Comparison of ENCODE assay signal across 1 cellular context in the genomic region with DNA sequence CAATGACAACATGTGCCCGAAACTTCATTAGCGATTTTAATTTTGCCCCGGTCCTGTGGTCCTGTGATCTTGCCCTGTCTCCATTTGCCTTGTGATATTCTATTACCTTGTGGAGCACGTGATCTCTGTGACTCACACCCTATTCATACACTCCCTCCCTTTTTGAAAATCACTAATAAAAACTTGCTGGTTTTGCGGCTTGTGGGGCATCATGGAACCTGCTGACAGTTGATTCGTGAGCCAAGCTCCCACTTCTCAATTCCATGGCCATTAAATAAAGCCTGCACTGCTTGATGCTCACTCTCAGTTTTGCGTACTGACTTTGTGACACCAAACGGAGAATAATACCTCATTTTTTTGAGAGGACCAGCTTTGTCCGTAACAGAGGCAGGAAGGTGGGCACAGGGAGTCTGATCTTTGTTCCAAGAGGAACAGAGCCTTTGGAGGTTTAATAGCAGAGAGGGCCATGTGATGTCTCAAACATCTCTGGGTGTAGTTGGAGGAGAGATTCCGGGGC.
TF ChIP-seq lines count a peak whose summit lies in the region.

No MANE protein-coding gene starts in this region.

TF ChIP-seq in K562, 482 proteins besides CTCF, POLR2A, EP300 and RAD21 (continued from another document and continues in another):
- TF ChIP-seq, protein P1, sequence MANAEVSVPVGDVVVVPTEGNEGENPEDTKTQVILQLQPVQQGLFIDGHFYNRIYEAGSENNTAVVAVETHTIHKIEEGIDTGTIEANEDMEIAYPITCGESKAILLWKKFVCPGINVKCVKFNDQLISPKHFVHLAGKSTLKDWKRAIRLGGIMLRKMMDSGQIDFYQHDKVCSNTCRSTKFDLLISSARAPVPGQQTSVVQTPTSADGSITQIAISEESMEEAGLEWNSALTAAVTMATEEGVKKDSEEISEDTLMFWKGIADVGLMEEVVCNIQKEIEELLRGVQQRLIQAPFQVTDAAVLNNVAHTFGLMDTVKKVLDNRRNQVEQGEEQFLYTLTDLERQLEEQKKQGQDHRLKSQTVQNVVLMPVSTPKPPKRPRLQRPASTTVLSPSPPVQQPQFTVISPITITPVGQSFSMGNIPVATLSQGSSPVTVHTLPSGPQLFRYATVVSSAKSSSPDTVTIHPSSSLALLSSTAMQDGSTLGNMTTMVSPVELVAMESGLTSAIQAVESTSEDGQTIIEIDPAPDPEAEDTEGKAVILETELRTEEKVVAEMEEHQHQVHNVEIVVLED (CRISPR knock-in tag; IDR thresholded peaks at IDR 0.05), result peak; percentile 41; the same call in 1 of the 2 replicates
- peak; percentile 84 for TF ChIP-seq HDAC2 (IDR thresholded peaks at IDR 0.05)
- TF ChIP-seq HMG20B (CRISPR knock-in tag; IDR thresholded peaks at IDR 0.05), result 0 out of 2 replicates have a peak, but pooled peaks have one; percentile 18
- TF ChIP-seq NEUROD1 (IDR thresholded peaks at IDR 0.05; ENCODE audit: borderline replicate concordance, low read depth, low read length, partially characterized antibody), result peak; percentile 11
- TF ChIP-seq OTX1 (CRISPR knock-in tag; IDR thresholded peaks at IDR 0.05), result peak; percentile 73; the same call in 1 of the 2 replicates
- 0 out of 4 replicates have a peak, but pooled peaks of 1 of the 2 experiments have one; percentile 25 for TF ChIP-seq NRF1 (conservative IDR thresholded peaks at IDR 0.05 in 1 of 2, IDR thresholded peaks at IDR 0.05 in 1 of 2)
- TF ChIP-seq, protein P2, sequence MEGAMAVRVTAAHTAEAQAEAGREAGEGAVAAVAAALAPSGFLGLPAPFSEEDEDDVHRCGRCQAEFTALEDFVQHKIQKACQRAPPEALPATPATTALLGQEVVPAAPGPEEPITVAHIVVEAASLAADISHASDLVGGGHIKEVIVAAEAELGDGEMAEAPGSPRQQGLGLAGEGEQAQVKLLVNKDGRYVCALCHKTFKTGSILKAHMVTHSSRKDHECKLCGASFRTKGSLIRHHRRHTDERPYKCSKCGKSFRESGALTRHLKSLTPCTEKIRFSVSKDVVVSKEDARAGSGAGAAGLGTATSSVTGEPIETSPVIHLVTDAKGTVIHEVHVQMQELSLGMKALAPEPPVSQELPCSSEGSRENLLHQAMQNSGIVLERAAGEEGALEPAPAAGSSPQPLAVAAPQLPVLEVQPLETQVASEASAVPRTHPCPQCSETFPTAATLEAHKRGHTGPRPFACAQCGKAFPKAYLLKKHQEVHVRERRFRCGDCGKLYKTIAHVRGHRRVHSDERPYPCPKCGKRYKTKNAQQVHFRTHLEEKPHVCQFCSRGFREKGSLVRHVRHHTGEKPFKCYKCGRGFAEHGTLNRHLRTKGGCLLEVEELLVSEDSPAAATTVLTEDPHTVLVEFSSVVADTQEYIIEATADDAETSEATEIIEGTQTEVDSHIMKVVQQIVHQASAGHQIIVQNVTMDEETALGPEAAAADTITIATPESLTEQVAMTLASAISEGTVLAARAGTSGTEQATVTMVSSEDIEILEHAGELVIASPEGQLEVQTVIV (CRISPR knock-in tag; IDR thresholded peaks at IDR 0.05; ENCODE audit: borderline replicate concordance), result 0 out of 2 replicates have a peak, but pooled peaks have one; percentile 44
- TF ChIP-seq, protein P3, sequence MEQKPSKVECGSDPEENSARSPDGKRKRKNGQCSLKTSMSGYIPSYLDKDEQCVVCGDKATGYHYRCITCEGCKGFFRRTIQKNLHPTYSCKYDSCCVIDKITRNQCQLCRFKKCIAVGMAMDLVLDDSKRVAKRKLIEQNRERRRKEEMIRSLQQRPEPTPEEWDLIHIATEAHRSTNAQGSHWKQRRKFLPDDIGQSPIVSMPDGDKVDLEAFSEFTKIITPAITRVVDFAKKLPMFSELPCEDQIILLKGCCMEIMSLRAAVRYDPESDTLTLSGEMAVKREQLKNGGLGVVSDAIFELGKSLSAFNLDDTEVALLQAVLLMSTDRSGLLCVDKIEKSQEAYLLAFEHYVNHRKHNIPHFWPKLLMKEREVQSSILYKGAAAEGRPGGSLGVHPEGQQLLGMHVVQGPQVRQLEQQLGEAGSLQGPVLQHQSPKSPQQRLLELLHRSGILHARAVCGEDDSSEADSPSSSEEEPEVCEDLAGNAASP (IDR thresholded peaks at IDR 0.05), result no peak
- TF ChIP-seq NFATC3 (IDR thresholded peaks at IDR 0.05), result 0 out of 2 replicates have a peak, but pooled peaks have one; percentile 26
- TF ChIP-seq SMARCA5 (IDR thresholded peaks at IDR 0.05), result peak; percentile 36; the same call in 1 of the 2 replicates
- TF ChIP-seq ZNF696 (CRISPR knock-in tag; conservative IDR thresholded peaks at IDR 0.05), result 0 out of 2 replicates have a peak, but pooled peaks have one; percentile 59
- no peak for TF ChIP-seq POLR2B (IDR thresholded peaks at IDR 0.05; ENCODE audit: low read depth, partially characterized antibody)
- TF ChIP-seq SP1 (CRISPR knock-in tag; IDR thresholded peaks at IDR 0.05), result 0 out of 2 replicates have a peak, but pooled peaks have one; percentile 11
- 0 out of 2 replicates have a peak, but pooled peaks have one; percentile 67 for TF ChIP-seq IFI16 (CRISPR knock-in tag; IDR thresholded peaks at IDR 0.05)
- TF ChIP-seq U2AF2 (optimal IDR thresholded peaks at IDR 0.05; ENCODE audit: low read depth, low read length), result no peak
- 0 out of 4 replicates have a peak, but pooled peaks of 1 of the 2 experiments have one; percentile 29 for TF ChIP-seq FOXA3 (CRISPR knock-in tag; conservative IDR thresholded peaks at IDR 0.05 in 1 of 2, IDR thresholded peaks at IDR 0.05 in 1 of 2)
- TF ChIP-seq ATF7 (IDR thresholded peaks at IDR 0.05), result peak; percentile 33; the same call in 1 of the 2 replicates
- peak; percentile 71 for TF ChIP-seq PTRF (tag; IDR thresholded peaks at IDR 0.05)
- TF ChIP-seq MBD2 (IDR thresholded peaks at IDR 0.05; ENCODE audit: borderline replicate concordance, low read depth), result peak; percentile 11; the same call in 1 of the 2 replicates
- TF ChIP-seq POU5F1 (IDR thresholded peaks at IDR 0.05; ENCODE audit: borderline replicate concordance, low read depth, low read length, partially characterized antibody), result no peak
- TF ChIP-seq CBX2 (IDR thresholded peaks at IDR 0.05; ENCODE audit: insufficient read depth, low read length, poor library complexity, severe bottlenecking), result no peak
- peak; percentile 64 for TF ChIP-seq SMARCA4 (IDR thresholded peaks at IDR 0.05)
- TF ChIP-seq, protein P4, sequence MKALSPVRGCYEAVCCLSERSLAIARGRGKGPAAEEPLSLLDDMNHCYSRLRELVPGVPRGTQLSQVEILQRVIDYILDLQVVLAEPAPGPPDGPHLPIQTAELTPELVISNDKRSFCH (CRISPR knock-in tag; IDR thresholded peaks at IDR 0.05), result no peak
- TF ChIP-seq, protein P4 (tag; IDR thresholded peaks at IDR 0.05), result peak; percentile 88
- peak; percentile 81; the same call in 1 of the 2 replicates for TF ChIP-seq ZNF165 (CRISPR knock-in tag; IDR thresholded peaks at IDR 0.05; ENCODE audit: borderline replicate concordance)
- 0 out of 2 replicates have a peak, but pooled peaks have one; percentile 50 for TF ChIP-seq ZNF764 (CRISPR knock-in tag; IDR thresholded peaks at IDR 0.05; ENCODE audit: low read depth)
- 0 out of 2 replicates have a peak, but pooled peaks have one; percentile 16 for TF ChIP-seq CTBP1 (IDR thresholded peaks at IDR 0.05; ENCODE audit: borderline replicate concordance)
- peak; percentile 61; the same call in 1 of the 2 replicates for TF ChIP-seq NFXL1 (CRISPR knock-in tag; IDR thresholded peaks at IDR 0.05)
- 0 out of 2 replicates have a peak, but pooled peaks have one; percentile 52 for TF ChIP-seq ZNF134 (CRISPR knock-in tag; conservative IDR thresholded peaks at IDR 0.05)
- peak; percentile 92 for TF ChIP-seq ZNF589 (CRISPR knock-in tag; IDR thresholded peaks at IDR 0.05; ENCODE audit: low read depth)
- TF ChIP-seq, protein P5, sequence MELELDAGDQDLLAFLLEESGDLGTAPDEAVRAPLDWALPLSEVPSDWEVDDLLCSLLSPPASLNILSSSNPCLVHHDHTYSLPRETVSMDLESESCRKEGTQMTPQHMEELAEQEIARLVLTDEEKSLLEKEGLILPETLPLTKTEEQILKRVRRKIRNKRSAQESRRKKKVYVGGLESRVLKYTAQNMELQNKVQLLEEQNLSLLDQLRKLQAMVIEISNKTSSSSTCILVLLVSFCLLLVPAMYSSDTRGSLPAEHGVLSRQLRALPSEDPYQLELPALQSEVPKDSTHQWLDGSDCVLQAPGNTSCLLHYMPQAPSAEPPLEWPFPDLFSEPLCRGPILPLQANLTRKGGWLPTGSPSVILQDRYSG (tag; conservative IDR thresholded peaks at IDR 0.05; ENCODE audit: low read depth), result peak; percentile 96; the same call in 1 of the 2 replicates
- TF ChIP-seq, protein P6, sequence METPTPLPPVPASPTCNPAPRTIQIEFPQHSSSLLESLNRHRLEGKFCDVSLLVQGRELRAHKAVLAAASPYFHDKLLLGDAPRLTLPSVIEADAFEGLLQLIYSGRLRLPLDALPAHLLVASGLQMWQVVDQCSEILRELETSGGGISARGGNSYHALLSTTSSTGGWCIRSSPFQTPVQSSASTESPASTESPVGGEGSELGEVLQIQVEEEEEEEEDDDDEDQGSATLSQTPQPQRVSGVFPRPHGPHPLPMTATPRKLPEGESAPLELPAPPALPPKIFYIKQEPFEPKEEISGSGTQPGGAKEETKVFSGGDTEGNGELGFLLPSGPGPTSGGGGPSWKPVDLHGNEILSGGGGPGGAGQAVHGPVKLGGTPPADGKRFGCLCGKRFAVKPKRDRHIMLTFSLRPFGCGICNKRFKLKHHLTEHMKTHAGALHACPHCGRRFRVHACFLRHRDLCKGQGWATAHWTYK (CRISPR knock-in tag; IDR thresholded peaks at IDR 0.05), result peak; percentile 60; the same call in 1 of the 2 replicates
- 0 out of 2 replicates have a peak, but pooled peaks have one; percentile 30 for TF ChIP-seq ZNF76 (CRISPR knock-in tag; IDR thresholded peaks at IDR 0.05; ENCODE audit: borderline replicate concordance)
- peak; percentile 89 for TF ChIP-seq DMBX1 (CRISPR knock-in tag; IDR thresholded peaks at IDR 0.05; ENCODE audit: borderline replicate concordance)
- TF ChIP-seq PRMT5 (CRISPR knock-in tag; IDR thresholded peaks at IDR 0.05), result no peak
- TF ChIP-seq, protein P7, sequence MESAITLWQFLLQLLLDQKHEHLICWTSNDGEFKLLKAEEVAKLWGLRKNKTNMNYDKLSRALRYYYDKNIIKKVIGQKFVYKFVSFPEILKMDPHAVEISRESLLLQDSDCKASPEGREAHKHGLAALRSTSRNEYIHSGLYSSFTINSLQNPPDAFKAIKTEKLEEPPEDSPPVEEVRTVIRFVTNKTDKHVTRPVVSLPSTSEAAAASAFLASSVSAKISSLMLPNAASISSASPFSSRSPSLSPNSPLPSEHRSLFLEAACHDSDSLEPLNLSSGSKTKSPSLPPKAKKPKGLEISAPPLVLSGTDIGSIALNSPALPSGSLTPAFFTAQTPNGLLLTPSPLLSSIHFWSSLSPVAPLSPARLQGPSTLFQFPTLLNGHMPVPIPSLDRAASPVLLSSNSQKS (CRISPR knock-in tag; IDR thresholded peaks at IDR 0.05), result 0 out of 2 replicates have a peak, but pooled peaks have one; percentile 55
- TF ChIP-seq, protein P8, sequence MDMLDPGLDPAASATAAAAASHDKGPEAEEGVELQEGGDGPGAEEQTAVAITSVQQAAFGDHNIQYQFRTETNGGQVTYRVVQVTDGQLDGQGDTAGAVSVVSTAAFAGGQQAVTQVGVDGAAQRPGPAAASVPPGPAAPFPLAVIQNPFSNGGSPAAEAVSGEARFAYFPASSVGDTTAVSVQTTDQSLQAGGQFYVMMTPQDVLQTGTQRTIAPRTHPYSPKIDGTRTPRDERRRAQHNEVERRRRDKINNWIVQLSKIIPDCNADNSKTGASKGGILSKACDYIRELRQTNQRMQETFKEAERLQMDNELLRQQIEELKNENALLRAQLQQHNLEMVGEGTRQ (CRISPR knock-in tag; IDR thresholded peaks at IDR 0.05), result peak; percentile 81
- peak; percentile 82 for TF ChIP-seq DPF2 (IDR thresholded peaks at IDR 0.05)
- no peak for TF ChIP-seq GATAD2B (IDR thresholded peaks at IDR 0.05; ENCODE audit: borderline replicate concordance)
- no peak for TF ChIP-seq ZBED1 (IDR thresholded peaks at IDR 0.05)
- peak; percentile 93 for TF ChIP-seq L3MBTL2 (IDR thresholded peaks at IDR 0.05)
- 0 out of 2 replicates have a peak, but pooled peaks have one; percentile 61 for TF ChIP-seq LEF1 (IDR thresholded peaks at IDR 0.05)
- TF ChIP-seq EHMT2 (IDR thresholded peaks at IDR 0.05), result peak; percentile 48; the same call in 1 of the 2 replicates
- TF ChIP-seq TEAD1 (CRISPR knock-in tag; IDR thresholded peaks at IDR 0.05), result peak in 1 of 2 experiments; percentile 68; a peak in 2 of 4 replicates
- TF ChIP-seq, protein P9, sequence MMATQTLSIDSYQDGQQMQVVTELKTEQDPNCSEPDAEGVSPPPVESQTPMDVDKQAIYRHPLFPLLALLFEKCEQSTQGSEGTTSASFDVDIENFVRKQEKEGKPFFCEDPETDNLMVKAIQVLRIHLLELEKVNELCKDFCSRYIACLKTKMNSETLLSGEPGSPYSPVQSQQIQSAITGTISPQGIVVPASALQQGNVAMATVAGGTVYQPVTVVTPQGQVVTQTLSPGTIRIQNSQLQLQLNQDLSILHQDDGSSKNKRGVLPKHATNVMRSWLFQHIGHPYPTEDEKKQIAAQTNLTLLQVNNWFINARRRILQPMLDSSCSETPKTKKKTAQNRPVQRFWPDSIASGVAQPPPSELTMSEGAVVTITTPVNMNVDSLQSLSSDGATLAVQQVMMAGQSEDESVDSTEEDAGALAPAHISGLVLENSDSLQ (IDR thresholded peaks at IDR 0.05), result peak; percentile 73
- TF ChIP-seq, protein P10, sequence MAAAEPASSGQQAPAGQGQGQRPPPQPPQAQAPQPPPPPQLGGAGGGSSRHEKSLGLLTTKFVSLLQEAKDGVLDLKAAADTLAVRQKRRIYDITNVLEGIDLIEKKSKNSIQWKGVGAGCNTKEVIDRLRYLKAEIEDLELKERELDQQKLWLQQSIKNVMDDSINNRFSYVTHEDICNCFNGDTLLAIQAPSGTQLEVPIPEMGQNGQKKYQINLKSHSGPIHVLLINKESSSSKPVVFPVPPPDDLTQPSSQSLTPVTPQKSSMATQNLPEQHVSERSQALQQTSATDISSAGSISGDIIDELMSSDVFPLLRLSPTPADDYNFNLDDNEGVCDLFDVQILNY (CRISPR knock-in tag; IDR thresholded peaks at IDR 0.05), result no peak
- peak; percentile 82 for TF ChIP-seq ZNF584 (CRISPR knock-in tag; IDR thresholded peaks at IDR 0.05; ENCODE audit: low read depth)
- no peak for TF ChIP-seq TCF7 (IDR thresholded peaks at IDR 0.05; ENCODE audit: borderline replicate concordance)
- no peak for TF ChIP-seq CREB1 (IDR thresholded peaks at IDR 0.05)
- no peak for TF ChIP-seq CREB1 (CRISPR knock-in tag; IDR thresholded peaks at IDR 0.05)
- TF ChIP-seq BHLHE40 (IDR thresholded peaks at IDR 0.05; ENCODE audit: low read length), result peak; percentile 85
- no peak for TF ChIP-seq ZNF830 (CRISPR knock-in tag; IDR thresholded peaks at IDR 0.05)
- TF ChIP-seq SMARCE1 (IDR thresholded peaks at IDR 0.05), result peak; percentile 55
- TF ChIP-seq, protein P11, sequence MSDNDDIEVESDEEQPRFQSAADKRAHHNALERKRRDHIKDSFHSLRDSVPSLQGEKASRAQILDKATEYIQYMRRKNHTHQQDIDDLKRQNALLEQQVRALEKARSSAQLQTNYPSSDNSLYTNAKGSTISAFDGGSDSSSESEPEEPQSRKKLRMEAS (CRISPR knock-in tag; IDR thresholded peaks at IDR 0.05), result peak; percentile 63
- TF ChIP-seq ZNF75A (CRISPR knock-in tag; IDR thresholded peaks at IDR 0.05), result peak; percentile 47; the same call in 1 of the 2 replicates
- peak; percentile 89 for TF ChIP-seq DACH1 (IDR thresholded peaks at IDR 0.05; ENCODE audit: partially characterized antibody)
